Comparison of ENCODE assay signal across 15 cellular contexts in the genomic region with DNA sequence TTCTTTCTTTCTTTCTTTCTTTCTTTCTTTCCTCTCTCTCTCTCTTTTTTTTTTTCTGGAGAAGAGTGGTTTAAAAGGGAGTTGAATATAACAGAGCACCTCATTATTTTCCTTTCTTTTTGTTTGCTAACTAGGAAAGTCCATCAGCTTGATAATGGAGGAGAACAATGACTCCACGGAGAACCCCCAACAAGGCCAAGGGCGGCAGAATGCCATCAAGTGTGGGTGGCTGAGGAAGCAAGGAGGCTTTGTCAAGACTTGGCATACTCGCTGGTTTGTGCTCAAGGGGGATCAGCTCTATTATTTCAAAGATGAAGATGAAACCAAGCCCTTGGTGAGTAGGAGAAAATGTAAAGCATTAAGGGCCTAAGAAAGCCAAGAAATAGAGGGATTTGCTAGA.
DNase-seq lines count a peak whose midpoint lies in the region; ATAC-seq and TF ChIP-seq lines count a peak whose summit lies in the region.
"Had no signal": no experiment of that assay in that cellular context is flagged by ENCODE, and none has a peak within 500 bp of the region (broad histone marks: within the 10 kb centered on the region; RNA-seq: fewer than 3 reads in every experiment).

No MANE protein-coding gene starts in this region.

- H3K4me1 ChIP-seq in HUES48 (ENCODE audit: control insufficient read depth, insufficient read depth, low read length) (peaks cover 5% of the 10 kb centered on the region), uterus (no peaks in the 10 kb centered on the region)

- no peak for TF ChIP-seq POLR2A in uterus (IDR thresholded peaks at IDR 0.05)

- H3K9me3 ChIP-seq in HUES48 (ENCODE audit: control insufficient read depth, insufficient read depth, low read length) (no peaks in the 10 kb centered on the region), uterus (no peaks in the 10 kb centered on the region)

- CTCF ChIA-PET in activated B cell treated with CpG ODN at 0.5 μM for 24 hours (lab: Charles Lee) = no interaction called here

- H3K4me1 Mint-ChIP-seq in CD14-positive monocyte (no peaks in the 10 kb centered on the region), activated B cell treated with CpG ODN at 0.5 μM for 24 hours (peaks cover 40% of the 10 kb centered on the region), naive B cell (peaks cover 18 to 33% (median 24%) of the 10 kb centered on the region in 3 donors)
- H3K4me1 Mint-ChIP-seq: CD4-positive, CD25-positive, alpha-beta regulatory T cell had no signal

- no peak for DNase-seq in CD14-positive monocyte (ENCODE audit: low spot score)
- DNase-seq in activated B cell treated with CpG ODN at 0.5 μM for 24 hours = no peak
- DNase-seq in naive B cell = no peak
- no peak for DNase-seq in activated gamma-delta T cell (lab: John Stamatoyannopoulos, UW)
- no peak for DNase-seq in NCI-H226
- DNase-seq in uterus = no peak
- DNase-seq: CD4-positive, CD25-positive, alpha-beta regulatory T cell; DMS53; KBM-7; NCI-H1092; NCI-H446; NCI-H69 had no signal

- TF ChIP-seq CTCF in CD14-positive monocyte (IDR thresholded peaks at IDR 0.05) (no peak), activated B cell treated with CpG ODN at 0.5 μM for 24 hours (IDR thresholded peaks at IDR 0.05) (no peak), uterus (IDR thresholded peaks at IDR 0.05) (no peak)

- no peak overlapping the region for H3K9ac ChIP-seq in HUES48 (ENCODE audit: low read depth, low read length)

- no peaks in the 10 kb centered on the region for H3K36me3 ChIP-seq in HUES48 (ENCODE audit: control insufficient read depth, insufficient read depth, low read length)
- H3K36me3 ChIP-seq in uterus = no peaks in the 10 kb centered on the region

- no peaks in the 10 kb centered on the region for H3K27me3 ChIP-seq in HUES48 (ENCODE audit: control insufficient read depth, insufficient read depth, low read length)
- H3K27me3 ChIP-seq in uterus = no peaks in the 10 kb centered on the region

- no peaks in the 10 kb centered on the region for H3K27me3 Mint-ChIP-seq in CD14-positive monocyte (ENCODE audit: low read depth in 3 of 3)
- no peaks in the 10 kb centered on the region for H3K27me3 Mint-ChIP-seq in activated B cell treated with CpG ODN at 0.5 μM for 24 hours
- no peaks in the 10 kb centered on the region for H3K27me3 Mint-ChIP-seq in naive B cell
- H3K27me3 Mint-ChIP-seq: CD4-positive, CD25-positive, alpha-beta regulatory T cell had no signal

- peak overlapping the region in 5 of 7 donors; percentile 1 to 50 (median 13) for H3K27ac Mint-ChIP-seq in CD14-positive monocyte
- H3K27ac Mint-ChIP-seq in activated B cell treated with CpG ODN at 0.5 μM for 24 hours = peak overlapping the region; percentile 65
- H3K27ac Mint-ChIP-seq in naive B cell = peak overlapping the region in 5 of 6 donors; percentile 84 to 92 (median 91)
- H3K27ac Mint-ChIP-seq: CD4-positive, CD25-positive, alpha-beta regulatory T cell had no signal

- peaks cover 0 to 2% (median 0%) of the 10 kb centered on the region in 7 donors for H3K9me3 Mint-ChIP-seq in CD14-positive monocyte
- no peaks in the 10 kb centered on the region for H3K9me3 Mint-ChIP-seq in activated B cell treated with CpG ODN at 0.5 μM for 24 hours
- no peaks in the 10 kb centered on the region for H3K9me3 Mint-ChIP-seq in naive B cell

- no peak overlapping the region for H3K4me3 Mint-ChIP-seq in CD14-positive monocyte
- H3K4me3 Mint-ChIP-seq in activated B cell treated with CpG ODN at 0.5 μM for 24 hours = no peak overlapping the region
- H3K4me3 Mint-ChIP-seq in naive B cell = peak overlapping the region in 6 of 8 donors; percentile 14 to 84 (median 64)
- H3K4me3 Mint-ChIP-seq: CD4-positive, CD25-positive, alpha-beta regulatory T cell had no signal

- H3K27ac ChIP-seq in HUES48 (ENCODE audit: low read depth, low read length) (peak overlapping the region; percentile 39), uterus (no peak overlapping the region)

- POLR2A ChIA-PET in activated B cell treated with CpG ODN at 0.5 μM for 24 hours (lab: Charles Lee) = no interaction called here

- no peak overlapping the region for H3K4me3 ChIP-seq in HUES48 (ENCODE audit: low read depth, low read length)
- H3K4me3 ChIP-seq in uterus = no peak overlapping the region

- intact Hi-C loops in CD14-positive monocyte (cut with micrococcal nuclease) (no loop called here), activated B cell treated with CpG ODN at 0.5 μM for 24 hours (cut with micrococcal nuclease) (no loop called here), uterus (cut with DNase I; ENCODE audit: low total_unique reads) (no loop called here)

- ATAC-seq in activated B cell treated with CpG ODN at 0.5 μM for 24 hours (ENCODE audit: low read depth) (no peak), naive B cell (ENCODE audit: low read depth in 2 of 2) (no peak)
- ATAC-seq: Panc1, Right ventricle myocardium inferior had no signal

- peaks cover 28 to 30% of the 10 kb centered on the region in 2 donors for H3K36me3 Mint-ChIP-seq in CD14-positive monocyte
- peaks cover 32% of the 10 kb centered on the region for H3K36me3 Mint-ChIP-seq in activated B cell treated with CpG ODN at 0.5 μM for 24 hours (ENCODE audit: low read depth)
- H3K36me3 Mint-ChIP-seq in naive B cell = peaks cover 0 to 22% of the 10 kb centered on the region in 2 donors
- H3K36me3 Mint-ChIP-seq: CD4-positive, CD25-positive, alpha-beta regulatory T cell had no signal

Comparison
In these comparisons a context has a peak if more than half of its experiments do, and no peak if none do; other contexts are left out.
1. H3K27ac Mint-ChIP-seq: peak in every context shown above with its lines; median percentile 91 in naive B cell; 65 in activated B cell treated with CpG ODN at 0.5 μM for 24 hours; 13 in CD14-positive monocyte.
2. H3K4me3 Mint-ChIP-seq: peak in naive B cell (6 of 8); none in CD14-positive monocyte (0 of 2) and activated B cell treated with CpG ODN at 0.5 μM for 24 hours (single experiment).